1 cellular context compared by ENCODE assay signal in genomic region chr16:22207715-22208360, GRCh38.
TF ChIP-seq lines count a peak whose summit lies in the region.

No MANE protein-coding gene starts in this region.

TF ChIP-seq in SK-N-SH, 30 proteins besides CTCF, POLR2A, EP300 and RAD21 (continued from another document):
- TF ChIP-seq USF2 (IDR thresholded peaks at IDR 0.05; ENCODE audit: borderline replicate concordance, low read depth, low read length) (no peak), NRF1 (IDR thresholded peaks at IDR 0.05; ENCODE audit: low read depth, low read length) (no peak), FOXM1 (IDR thresholded peaks at IDR 0.05; ENCODE audit: low read depth) (no peak), MEF2A (IDR thresholded peaks at IDR 0.05; ENCODE audit: borderline replicate concordance, low read depth) (no peak), FOXJ3 (CRISPR knock-in tag; IDR thresholded peaks at IDR 0.05) (no peak), REST (IDR thresholded peaks at IDR 0.05; ENCODE audit: low read depth, low read length) (no peak), SIN3A (IDR thresholded peaks at IDR 0.05; ENCODE audit: borderline replicate concordance, low read depth, low read length) (no peak), RCOR1 (IDR thresholded peaks at IDR 0.05; ENCODE audit: low read length) (no peak), NFIC (IDR thresholded peaks at IDR 0.05; ENCODE audit: borderline replicate concordance) (no peak), IRF3 (IDR thresholded peaks at IDR 0.05; ENCODE audit: low read depth, low read length) (no peak), TCF12 (IDR thresholded peaks at IDR 0.05) (no peak)
